ENCODE assay signal across 14 cellular contexts in genomic region chr11:2837651-2838050, GRCh38. TPM values are rescaled to one million over a fixed set of nuclear protein-coding genes. Genes with fewer than 3 reads are reported as not detected.
DNase-seq lines count a peak whose midpoint lies in the region; ATAC-seq, FAIRE-seq and TF ChIP-seq lines count a peak whose summit lies in the region.
"Had no signal": no experiment of that assay in that cellular context is flagged by ENCODE, and none has a peak within 500 bp of the region (broad histone marks: within the 10 kb centered on the region; RNA-seq: fewer than 3 reads in every experiment).

No MANE protein-coding gene starts in this region.

- no peaks in the 10 kb centered on the region for H3K36me3 ChIP-seq in HepG2 (replicated peaks in 1 of 2; ENCODE audit: control insufficient read depth in 1 of 2, insufficient read depth in 2 of 2, low read length in 2 of 2)
- no peaks in the 10 kb centered on the region for H3K36me3 ChIP-seq in right lobe of liver
- H3K36me3 ChIP-seq in hepatocyte (replicated peaks; ENCODE audit: insufficient read depth, low read depth) = no peaks in the 10 kb centered on the region
- no peaks in the 10 kb centered on the region for H3K36me3 ChIP-seq in neuronal stem cell (replicated peaks in 1 of 2; ENCODE audit: control insufficient read depth in 2 of 2, insufficient read depth in 2 of 2, low read length in 2 of 2)
- H3K36me3 ChIP-seq in H7 (replicated peaks; ENCODE audit: control insufficient read depth, insufficient read depth, low read length) = no peaks in the 10 kb centered on the region
- H3K36me3 ChIP-seq: Peyer's patch had no signal

- H3K4me2 ChIP-seq in HepG2 (ENCODE audit: low read depth, low read length) (peak overlapping the region; percentile 72), hepatocyte (peak overlapping the region; percentile 63), neuronal stem cell (ENCODE audit: insufficient read depth, low read length, poor library complexity, severe bottlenecking) (no peak overlapping the region)

- peak overlapping the region; percentile 85 for H3K4ac ChIP-seq in neuronal stem cell (ENCODE audit: low read length)

- H4K20me1 ChIP-seq in HepG2 (ENCODE audit: insufficient read depth, low read length) (0 out of 2 replicates have a peak, but pooled peaks cover 3% of the 10 kb centered on the region), hepatocyte (ENCODE audit: insufficient read depth, poor library complexity, severe bottlenecking) (no peaks in the 10 kb centered on the region)

- H2AFZ ChIP-seq in HepG2 (ENCODE audit: low read length) = no peak overlapping the region
- H2AFZ ChIP-seq in hepatocyte = no peak overlapping the region
- peak overlapping the region; percentile 73 for H2AFZ ChIP-seq in neuronal stem cell (ENCODE audit: low read length)

- BruUV-seq in HepG2 (replicated peaks; lab: Mats Ljungman, UMichigan) = no TSS peak

- no peaks in the 10 kb centered on the region for H3K9me2 ChIP-seq in hepatocyte (replicated peaks; ENCODE audit: insufficient read depth)

- H2BK120ac ChIP-seq in neuronal stem cell (ENCODE audit: low read depth, low read length) = peak overlapping the region; percentile 82

- no peak for TF ChIP-seq CTCF in HepG2 (CRISPR knock-in tag; IDR thresholded peaks at IDR 0.05)
- TF ChIP-seq CTCF in right lobe of liver (IDR thresholded peaks at IDR 0.05) = no peak
- no peak for TF ChIP-seq CTCF in hepatocyte (IDR thresholded peaks at IDR 0.05; ENCODE audit: poor library complexity)

- CTCF ChIA-PET in HepG2 (lab: Yijun Ruan, JAX; ENCODE audit: low intra/inter-chr PET ratio, low total read pairs) = no interaction called here

- POLR2A ChIA-PET in HepG2 (lab: Yijun Ruan, JAX) = interaction anchor here (1.4 to 1.5 kb wide), 2 partner anchors 105 to 107 kb away, joined by 4 to 5 read pairs; no protein-coding TSS in a partner anchor

- H3K27ac ChIP-seq in HepG2 (ENCODE audit: extremely low read length, insufficient read depth, low read length) (no peak overlapping the region), right lobe of liver (no peak overlapping the region), hepatocyte (peak overlapping the region; percentile 96), neuronal stem cell (replicated peaks; ENCODE audit: low read length) (no peak overlapping the region)
- H3K27ac ChIP-seq: C4-2B, Peyer's patch had no signal

- peak overlapping the region; percentile 93 for H2BK12ac ChIP-seq in neuronal stem cell (ENCODE audit: low read length)

- H3K27me3 ChIP-seq in HepG2 (ENCODE audit: control insufficient read depth in 1 of 2, insufficient read depth in 2 of 2, low read length in 2 of 2) (peaks cover 9 to 81% of the 10 kb centered on the region in 2 experiments; a peak in 4 of 5 replicates), right lobe of liver (no peaks in the 10 kb centered on the region), hepatocyte (no peaks in the 10 kb centered on the region), neuronal stem cell (ENCODE audit: control insufficient read depth in 3 of 3, insufficient read depth in 3 of 3, low read depth in 1 of 3, low read length in 3 of 3) (peaks cover 0 to 48% (median 2%) of the 10 kb centered on the region in 3 experiments), H7 (ENCODE audit: control insufficient read depth, insufficient read depth, low read length) (no peaks in the 10 kb centered on the region; the same call in 1 of the 2 replicates)
- H3K27me3 ChIP-seq: Peyer's patch had no signal

- intact Hi-C loops in HepG2 (cut with micrococcal nuclease; ENCODE audit: unreplicated experiment) = loop anchor here (2.0 kb wide), 1 partner anchor 143 kb away; no protein-coding TSS in a partner anchor
- intact Hi-C loops in right lobe of liver (cut with DNase I) = no loop called here

- H3K14ac ChIP-seq in neuronal stem cell (ENCODE audit: low read length) = peak overlapping the region; percentile 39

- H3K79me2 ChIP-seq in HepG2 (ENCODE audit: insufficient read depth, low read length) = no peaks in the 10 kb centered on the region
- no peaks in the 10 kb centered on the region for H3K79me2 ChIP-seq in hepatocyte

- peak overlapping the region; percentile 19 for H4K91ac ChIP-seq in neuronal stem cell (ENCODE audit: low read depth, low read length, poor library complexity)

- no peak for FAIRE-seq in HepG2 (lab: Jason Lieb, UNC)
- FAIRE-seq: H54 had no signal

- peak overlapping the region; percentile 100 for H2AK5ac ChIP-seq in neuronal stem cell (ENCODE audit: low read depth, low read length)

- peak overlapping the region; percentile 94 for H3K18ac ChIP-seq in neuronal stem cell (ENCODE audit: low read length)

- no peak for TF ChIP-seq EP300 in HepG2 (IDR thresholded peaks at IDR 0.05; ENCODE audit: low read depth in 2 of 2, low read length in 2 of 2)
- no peak for TF ChIP-seq EP300 in HepG2 (CRISPR knock-in tag; IDR thresholded peaks at IDR 0.05; ENCODE audit: borderline replicate concordance)

- peaks cover 1% of the 10 kb centered on the region for H3K79me1 ChIP-seq in neuronal stem cell (ENCODE audit: low read depth, low read length)

- no peak for ATAC-seq in HepG2
- ATAC-seq in right lobe of liver = no peak

- H3K9ac ChIP-seq in HepG2 (ENCODE audit: insufficient read depth, low read depth, low read length) (0 out of 2 replicates have a peak overlapping the region, but pooled peaks have one; percentile 0), neuronal stem cell (ENCODE audit: low read depth, low read length, poor library complexity) (no peak overlapping the region)

- in situ Hi-C loops in HepG2 (cut with HindIII; ENCODE audit: extremely low pct_ligation_motif_present, low pct_unique_long_range_greater_than_20kb) = no loop called here

- DNase-seq in HepG2 (ENCODE audit: low spot score) (no peak), right lobe of liver (no peak), hepatocyte (ENCODE audit: low spot score) (no peak), neuronal stem cell (ENCODE audit: low spot score) (no peak), foreskin melanocyte (no peak), H7 (no peak), occipital lobe (lab: John Stamatoyannopoulos, UW) (no peak)
- DNase-seq: DMS79 treated with DMSO at 0.1 percent for 48 hours, NCI-H1105 treated with DMSO at 0.1 percent for 48 hours, NCI-H1694, NCI-H2081 treated with DMSO at 0.1 percent for 48 hours had no signal

- H3K9me3 ChIP-seq in HepG2 (ENCODE audit: low read length) (no peaks in the 10 kb centered on the region), right lobe of liver (no peaks in the 10 kb centered on the region), hepatocyte (ENCODE audit: low read depth) (no peaks in the 10 kb centered on the region), neuronal stem cell (replicated peaks in 1 of 2; ENCODE audit: control insufficient read depth in 2 of 2, insufficient read depth in 1 of 2, low read depth in 1 of 2, low read length in 2 of 2) (no peaks in the 10 kb centered on the region)
- H3K9me3 ChIP-seq: Peyer's patch had no signal

- H3K23ac ChIP-seq in neuronal stem cell (ENCODE audit: low read depth, low read length, poor library complexity) = peak overlapping the region; percentile 25

- TF ChIP-seq RAD21 in HepG2 (CRISPR knock-in tag; IDR thresholded peaks at IDR 0.05) = no peak

- TF ChIP-seq POLR2A in HepG2 (IDR thresholded peaks at IDR 0.05; ENCODE audit: insufficient read depth in 1 of 2, low read depth in 2 of 2, low read length in 2 of 2) (no peak), right lobe of liver (IDR thresholded peaks at IDR 0.05) (no peak)

- 81% methylated on average over 12 of the region's 12 CpGs for WGBS in HepG2 (ENCODE audit: low lambda C conversion rate)
- WGBS in right lobe of liver (ENCODE audit: insufficient coverage, low coverage, low lambda C conversion rate, missing lambda C conversion rate) = 83% methylated on average over 8 of the region's 12 CpGs
- 92% methylated on average over 10 of the region's 12 CpGs for WGBS in hepatocyte (ENCODE audit: low lambda C conversion rate, missing lambda C conversion rate)
- no CpG with 5 or more reads among the region's 12 CpGs for WGBS in neuronal stem cell (ENCODE audit: extremely low coverage in 2 of 2, insufficient read length in 2 of 2, insufficient replicate concordance in 1 of 2), 2 donors

- peak overlapping the region in 1 of 3 experiments; percentile 43; a peak in 1 of 6 replicates for H3K4me3 ChIP-seq in HepG2 (replicated peaks in 1 of 3; ENCODE audit: insufficient read depth in 1 of 3, low read depth in 2 of 3, low read length in 3 of 3)
- no peak overlapping the region for H3K4me3 ChIP-seq in right lobe of liver
- H3K4me3 ChIP-seq in hepatocyte = no peak overlapping the region
- H3K4me3 ChIP-seq in neuronal stem cell (ENCODE audit: low read length in 2 of 2) = no peak overlapping the region
- no peak overlapping the region for H3K4me3 ChIP-seq in H7 (ENCODE audit: insufficient read depth, low read depth, low read length)
- H3K4me3 ChIP-seq: Peyer's patch had no signal

- peaks cover 45% of the 10 kb centered on the region for H3K4me1 ChIP-seq in HepG2 (ENCODE audit: insufficient read depth, low read length)
- no peaks in the 10 kb centered on the region for H3K4me1 ChIP-seq in right lobe of liver
- peaks cover 58% of the 10 kb centered on the region for H3K4me1 ChIP-seq in hepatocyte (ENCODE audit: insufficient read depth)
- peaks cover 35 to 37% of the 10 kb centered on the region in 2 donors for H3K4me1 ChIP-seq in neuronal stem cell (ENCODE audit: control insufficient read depth in 2 of 2, insufficient read depth in 1 of 2, low read depth in 1 of 2, low read length in 2 of 2)
- H3K4me1 ChIP-seq: Peyer's patch had no signal

- peak overlapping the region; percentile 93 for H2BK5ac ChIP-seq in neuronal stem cell (ENCODE audit: low read length)

- H4K8ac ChIP-seq in neuronal stem cell (ENCODE audit: low read depth, low read length) = peak overlapping the region; percentile 95

- peak overlapping the region; percentile 100 for H2BK15ac ChIP-seq in neuronal stem cell (ENCODE audit: low read length)

RNA-seq across cellular contexts. Expression of gene CDKN1C, which starts 47.9 kb away (rescaled TPM):
- total RNA-seq in HepG2 (2016; rRNA removed; fragmentation: Illumina TruSeq; extraction: Trizol) (not detected in 2 replicates), right lobe of liver (1 to 10 TPM; 2.2 to 8.0 (median 3.6) TPM), hepatocyte (411 and 470 TPM in 2 replicates), occipital lobe (34.5 TPM)
- not detected in 2 replicates for total RNA-seq in HepG2 (2016; cell fraction: cytosol; rRNA removed; fragmentation: Illumina TruSeq; extraction: Trizol; ENCODE audit: low read depth)
- not detected in 2 replicates for total RNA-seq in HepG2 (2016; cell fraction: insoluble cytoplasmic fraction; rRNA removed; fragmentation: Illumina TruSeq; extraction: Trizol)
- total RNA-seq in HepG2 (2016; cell fraction: membrane; rRNA removed; fragmentation: Illumina TruSeq; extraction: Trizol) = not detected in 2 replicates
- not detected in 2 replicates for total RNA-seq in HepG2 (2016; cell fraction: nucleus; rRNA removed; fragmentation: Illumina TruSeq; extraction: Trizol)
- polyA plus RNA-seq in HepG2 (2011; rRNA removed) (not detected in 2 replicates), hepatocyte (526 and 563 TPM in 2 replicates)
- not detected in 2 replicates for polyA plus RNA-seq in HepG2 (2011; cell fraction: cytosol; rRNA removed)
- 0.10 and 0.23 TPM in 2 replicates for polyA plus RNA-seq in HepG2 (2011; cell fraction: nucleus; rRNA removed)
- polyA plus RNA-seq in HepG2 (2012) = not detected in 2 replicates
- polyA plus RNA-seq in HepG2 (2016; cell fraction: cytosol; fragmentation: Illumina TruSeq; extraction: Trizol; ENCODE audit: low read depth) = not detected in 2 replicates
- polyA plus RNA-seq in HepG2 (2016; cell fraction: insoluble cytoplasmic fraction; fragmentation: Illumina TruSeq; extraction: Trizol; ENCODE audit: low read depth) = not detected in 2 replicates
- not detected in 2 replicates for polyA plus RNA-seq in HepG2 (2016; cell fraction: membrane; fragmentation: Illumina TruSeq; extraction: Trizol; ENCODE audit: low read depth)
- not detected in 2 replicates for polyA plus RNA-seq in HepG2 (2016; cell fraction: nucleus; fragmentation: Illumina TruSeq; extraction: Trizol; ENCODE audit: insufficient read depth, low read depth)
- polyA minus RNA-seq in HepG2 (2011; rRNA and poly(A)+ RNA removed; ENCODE audit: low replicate concordance) = 17.4 TPM in 1 of 2 replicates, not detected in the other
- polyA minus RNA-seq in HepG2 (2011; cell fraction: cytosol; rRNA and poly(A)+ RNA removed) = 0.30 and 0.70 TPM in 2 replicates
- 0.52 TPM in 1 of 2 replicates, not detected in the other for polyA minus RNA-seq in HepG2 (2011; cell fraction: nucleus; rRNA and poly(A)+ RNA removed)
- polyA plus RNA-seq in neuronal stem cell (2013, experiment 1 of 2) = 45.4 TPM
- 48.3 TPM for polyA plus RNA-seq in neuronal stem cell (2013, experiment 2 of 2)
- total RNA-seq in H7 (2014; rRNA removed; shearing (Covaris generic)) = 58.4 and 60.9 TPM in 2 replicates
